ENCODE assay signal across 1 cellular context in the genomic region with DNA sequence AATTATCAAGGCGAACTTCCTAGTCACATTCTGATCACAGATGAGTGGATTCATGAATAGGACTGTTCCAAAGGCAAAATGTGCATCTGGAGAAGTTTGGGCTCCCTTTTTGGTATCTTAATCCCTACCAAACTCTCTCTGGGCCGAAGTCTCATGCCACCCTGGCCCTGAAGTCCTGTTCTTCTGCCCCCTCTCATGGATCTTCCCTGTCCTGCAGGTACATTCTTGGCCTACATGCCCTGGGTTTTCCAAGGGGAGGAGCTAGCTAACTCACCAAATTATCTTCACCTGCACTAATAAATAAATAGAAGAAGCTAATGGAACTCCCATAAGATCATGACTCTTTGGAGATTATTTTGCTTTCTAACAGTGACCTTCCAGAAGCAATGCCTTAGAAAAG.
TF ChIP-seq lines count a peak whose summit lies in the region.

No MANE protein-coding gene starts in this region.

TF ChIP-seq in H1, 55 proteins besides CTCF, POLR2A, EP300 and RAD21:
- peak; percentile 5; the same call in 1 of the 2 replicates for TF ChIP-seq TEAD4 (IDR thresholded peaks at IDR 0.05; ENCODE audit: low read depth, low read length)
- TF ChIP-seq, protein P1, sequence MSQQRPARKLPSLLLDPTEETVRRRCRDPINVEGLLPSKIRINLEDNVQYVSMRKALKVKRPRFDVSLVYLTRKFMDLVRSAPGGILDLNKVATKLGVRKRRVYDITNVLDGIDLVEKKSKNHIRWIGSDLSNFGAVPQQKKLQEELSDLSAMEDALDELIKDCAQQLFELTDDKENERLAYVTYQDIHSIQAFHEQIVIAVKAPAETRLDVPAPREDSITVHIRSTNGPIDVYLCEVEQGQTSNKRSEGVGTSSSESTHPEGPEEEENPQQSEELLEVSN (IDR thresholded peaks at IDR 0.05), result no peak
TF ChIP-seq in H1: peak in this region for 1.
